Comparison of ENCODE assay signal across 8 cellular contexts in genomic region chr1:211735208-211736170, GRCh38.
A peak's percentile ranks its signal among the peaks of the same experiment; 100 is the strongest.
DNase-seq lines count a peak whose midpoint lies in the region; ATAC-seq, FAIRE-seq and TF ChIP-seq lines count a peak whose summit lies in the region.

No MANE protein-coding gene starts in this region.

- peak overlapping the region in 1 of 4 donors; percentile 29 for H3K27ac ChIP-seq in sigmoid colon

- ATAC-seq in HG03159 (IDR thresholded peaks at IDR 0.05; ENCODE audit: unreplicated experiment) (no peak), HG02763 (IDR thresholded peaks at IDR 0.05; ENCODE audit: unreplicated experiment) (no peak)

- intact Hi-C loops in sigmoid colon (cut with DNase I), result no loop called here

- H3K9me3 ChIP-seq in sigmoid colon, result no peaks in the 10 kb centered on the region

- no peaks in the 10 kb centered on the region for H3K27me3 ChIP-seq in sigmoid colon

- FAIRE-seq in H54 (lab: Jason Lieb, UNC), result peak; percentile 33

- peak; percentile 93 for DNase-seq in H54 (ENCODE audit: insufficient read length, low spot score)
- peak; percentile 100 for DNase-seq in RPMI7951 (ENCODE audit: low read depth)
- DNase-seq in fibroblast of the conjunctiva (ENCODE audit: low read depth), result peak; percentile 49
- peak; percentile 75 for DNase-seq in sigmoid colon
- DNase-seq in Kasumi-1 (lab: John Stamatoyannopoulos, UW), result no peak
- DNase-seq in stimulated activated CD4-positive, alpha-beta T cell treated with anti-CD3 and anti-CD28 coated beads, Interleukin-2, amount 100 ng/mL, for 24 hours, result no peak

- no peak overlapping the region for H3K4me3 ChIP-seq in sigmoid colon

- TF ChIP-seq EP300 in sigmoid colon (IDR thresholded peaks at IDR 0.05), result no peak

- WGBS in sigmoid colon, 2 donors, result 62 to 79% methylated on average over 22 of the region's 22 CpGs

- no peaks in the 10 kb centered on the region for H3K36me3 ChIP-seq in sigmoid colon

- TF ChIP-seq POLR2A in H54 (IDR thresholded peaks at IDR 0.05; ENCODE audit: low read depth, low read length) (no peak), sigmoid colon (IDR thresholded peaks at IDR 0.05) (no peak)

- H3K4me1 ChIP-seq in sigmoid colon, result peaks cover 0 to 4% (median 0%) of the 10 kb centered on the region in 4 donors

- no peak for TF ChIP-seq CTCF in sigmoid colon (IDR thresholded peaks at IDR 0.05)

Comparison
In these comparisons a context has a peak if more than half of its experiments do, and no peak if none do; other contexts are left out.
1. DNase-seq: peak in H54 (single experiment), RPMI7951 (single experiment), fibroblast of the conjunctiva (single experiment) and sigmoid colon (single experiment); none in Kasumi-1 (0 of 2) and stimulated activated CD4-positive, alpha-beta T cell treated with anti-CD3 and anti-CD28 coated beads, Interleukin-2, amount 100 ng/mL, for 24 hours (0 of 2).